Comparison of ENCODE assay signal across 1 cellular context in the genomic region with DNA sequence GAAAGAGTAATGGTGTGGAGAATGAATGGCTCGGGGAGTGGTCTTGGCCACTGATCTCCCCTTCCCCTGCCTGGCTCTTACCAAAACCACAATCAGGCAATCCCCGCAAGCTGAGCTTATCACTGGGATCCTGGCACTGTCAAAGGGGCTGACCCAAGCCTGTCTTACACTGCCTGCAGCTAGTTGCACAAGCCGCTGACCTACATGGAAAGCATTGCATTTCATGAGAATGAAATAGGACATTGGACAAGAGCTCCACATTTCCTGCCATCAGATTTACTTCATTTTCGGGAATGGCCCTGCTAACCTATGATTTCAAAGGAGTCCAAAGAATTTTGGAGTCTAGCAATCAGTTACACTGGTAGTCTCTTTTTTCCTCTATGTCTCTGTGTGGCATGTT.
TF ChIP-seq lines count a peak whose summit lies in the region.

No MANE protein-coding gene starts in this region.

TF ChIP-seq in liver, 16 proteins besides CTCF, POLR2A, EP300 and RAD21 (continued from another document):
- TF ChIP-seq EGR1 (IDR thresholded peaks at IDR 0.05; ENCODE audit: low read depth in 2 of 2) (peak in 1 of 2 donors; percentile 19), FOXA1 (IDR thresholded peaks at IDR 0.05) (no peak), NR2F2 (IDR thresholded peaks at IDR 0.05) (no peak), FOXA2 (IDR thresholded peaks at IDR 0.05) (peak; percentile 19), GABPA (IDR thresholded peaks at IDR 0.05 in 1 of 2, conservative IDR thresholded peaks at IDR 0.05 in 1 of 2) (peak in 1 of 2 donors; percentile 14), HNF4G (IDR thresholded peaks at IDR 0.05) (no peak), TAF1 (conservative IDR thresholded peaks at IDR 0.05) (no peak), YY1 (IDR thresholded peaks at IDR 0.05) (peak; percentile 80)
- TF ChIP-seq, protein P1, sequence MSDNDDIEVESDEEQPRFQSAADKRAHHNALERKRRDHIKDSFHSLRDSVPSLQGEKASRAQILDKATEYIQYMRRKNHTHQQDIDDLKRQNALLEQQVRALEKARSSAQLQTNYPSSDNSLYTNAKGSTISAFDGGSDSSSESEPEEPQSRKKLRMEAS (IDR thresholded peaks at IDR 0.05): peak; percentile 72
- TF ChIP-seq, protein P2, sequence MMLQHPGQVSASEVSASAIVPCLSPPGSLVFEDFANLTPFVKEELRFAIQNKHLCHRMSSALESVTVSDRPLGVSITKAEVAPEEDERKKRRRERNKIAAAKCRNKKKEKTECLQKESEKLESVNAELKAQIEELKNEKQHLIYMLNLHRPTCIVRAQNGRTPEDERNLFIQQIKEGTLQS (IDR thresholded peaks at IDR 0.05): no peak
- TF ChIP-seq, protein P3, sequence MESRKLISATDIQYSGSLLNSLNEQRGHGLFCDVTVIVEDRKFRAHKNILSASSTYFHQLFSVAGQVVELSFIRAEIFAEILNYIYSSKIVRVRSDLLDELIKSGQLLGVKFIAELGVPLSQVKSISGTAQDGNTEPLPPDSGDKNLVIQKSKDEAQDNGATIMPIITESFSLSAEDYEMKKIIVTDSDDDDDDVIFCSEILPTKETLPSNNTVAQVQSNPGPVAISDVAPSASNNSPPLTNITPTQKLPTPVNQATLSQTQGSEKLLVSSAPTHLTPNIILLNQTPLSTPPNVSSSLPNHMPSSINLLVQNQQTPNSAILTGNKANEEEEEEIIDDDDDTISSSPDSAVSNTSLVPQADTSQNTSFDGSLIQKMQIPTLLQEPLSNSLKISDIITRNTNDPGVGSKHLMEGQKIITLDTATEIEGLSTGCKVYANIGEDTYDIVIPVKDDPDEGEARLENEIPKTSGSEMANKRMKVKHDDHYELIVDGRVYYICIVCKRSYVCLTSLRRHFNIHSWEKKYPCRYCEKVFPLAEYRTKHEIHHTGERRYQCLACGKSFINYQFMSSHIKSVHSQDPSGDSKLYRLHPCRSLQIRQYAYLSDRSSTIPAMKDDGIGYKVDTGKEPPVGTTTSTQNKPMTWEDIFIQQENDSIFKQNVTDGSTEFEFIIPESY (IDR thresholded peaks at IDR 0.05): peak; percentile 33
